ENCODE assay signal across 16 cellular contexts in genomic region chr6:56956481-56956880, GRCh38. TPM values are rescaled to one million over a fixed set of nuclear protein-coding genes. Genes with fewer than 3 reads are reported as not detected.
A peak's percentile ranks its signal among the peaks of the same experiment; 100 is the strongest.
DNase-seq lines count a peak whose midpoint lies in the region; ATAC-seq, FAIRE-seq and TF ChIP-seq lines count a peak whose summit lies in the region.
"Had no signal": no experiment of that assay in that cellular context is flagged by ENCODE, and none has a peak within 500 bp of the region (broad histone marks: within the 10 kb centered on the region; RNA-seq: fewer than 3 reads in every experiment).

No MANE protein-coding gene starts in this region.

- no peaks in the 10 kb centered on the region for H3K9me3 Mint-ChIP-seq in CD4-positive, alpha-beta T cell
- H3K9me3 Mint-ChIP-seq: activated CD4-positive, alpha-beta T cell treated with anti-CD3 and anti-CD28 coated beads, Interleukin-2, amount 10 ng/mL, durations not matched to agents 7 days and 5 days; activated T-cell treated with anti-CD3 and anti-CD28 coated beads, Interleukin-2, amount 50 U/mL, for 4 hours; central memory CD8-positive, alpha-beta T cell; stimulated activated naive CD8-positive, alpha-beta T cell treated with anti-CD3 and anti-CD28 coated beads, Interleukin-15, Interleukin-2, amounts not matched to agents 100 ng/mL and 50 ng/mL, for 24 hours had no signal

- no peak overlapping the region for H3K9ac ChIP-seq in HUES6 (ENCODE audit: low read length)
- peak overlapping the region in 1 of 2 experiments; percentile 78; a peak in 1 of 4 replicates for H3K9ac ChIP-seq in K562 (ENCODE audit: insufficient read depth in 1 of 2, low read depth in 2 of 2, low read length in 2 of 2)
- no peak overlapping the region for H3K9ac ChIP-seq in neural cell (ENCODE audit: low read length)
- H3K9ac ChIP-seq: parathyroid adenoma had no signal

- TF ChIP-seq POLR2A in K562 (conservative IDR thresholded peaks at IDR 0.05): no peak

- no peak for DNase-seq in CD4-positive, alpha-beta T cell
- DNase-seq in K562 (ENCODE audit: extremely low read depth in 1 of 4, low spot score in 3 of 4) (no peak), SW480 (ENCODE audit: low spot score) (no peak)
- no peak for DNase-seq in stimulated activated CD4-positive, alpha-beta T cell treated with anti-CD3 and anti-CD28 coated beads, Interleukin-4, amount 100 ng/mL, for 24 hours
- DNase-seq: activated T-cell treated with anti-CD3 and anti-CD28 coated beads, Interleukin-2, amount 50 U/mL, for 4 hours; T-helper 9 cell had no signal

- H3K27me3 ChIP-seq in CD4-positive, alpha-beta T cell (ENCODE audit: control insufficient read depth, insufficient read depth, low read length): peaks cover 59% of the 10 kb centered on the region
- H3K27me3 ChIP-seq in HUES6 (ENCODE audit: control insufficient read depth, insufficient read depth, low read length) (peaks cover 25% of the 10 kb centered on the region), K562 (ENCODE audit: control insufficient read depth in 2 of 2, insufficient read depth in 2 of 2, low read length in 2 of 2) (no peaks in the 10 kb centered on the region), neural cell (ENCODE audit: insufficient read depth, low read depth, low read length) (peaks cover 35% of the 10 kb centered on the region)
- H3K27me3 ChIP-seq: gastroesophageal sphincter had no signal

- H3K9me3 ChIP-seq in CD4-positive, alpha-beta T cell (ENCODE audit: control insufficient read depth, low read length): no peaks in the 10 kb centered on the region
- H3K9me3 ChIP-seq in HUES6 (ENCODE audit: control insufficient read depth, insufficient read depth, low read depth, low read length): no peaks in the 10 kb centered on the region
- H3K9me3 ChIP-seq in K562 (replicated peaks; ENCODE audit: control insufficient read depth, insufficient read depth, low read depth, low read length): no peaks in the 10 kb centered on the region; the same call in 1 of the 2 replicates
- H3K9me3 ChIP-seq in neural cell (ENCODE audit: low read length): no peaks in the 10 kb centered on the region
- H3K9me3 ChIP-seq: gastroesophageal sphincter had no signal

- in situ Hi-C loops in K562 (cut with MboI): no loop called here

- H3K4me1 ChIP-seq in HUES6 (ENCODE audit: control insufficient read depth, insufficient read depth, low read length) (peaks cover 13% of the 10 kb centered on the region), K562 (replicated peaks in 1 of 2; ENCODE audit: control insufficient read depth in 2 of 2, insufficient read depth in 2 of 2, low read length in 2 of 2) (peaks cover 13 to 15% of the 10 kb centered on the region in 2 experiments; a peak in 4 of 5 replicates)
- H3K4me1 ChIP-seq: parathyroid adenoma had no signal

- H4K20me1 ChIP-seq in K562 (replicated peaks; ENCODE audit: control insufficient read depth, insufficient read depth, low read length) (no peaks in the 10 kb centered on the region), neural cell (ENCODE audit: insufficient read depth) (no peaks in the 10 kb centered on the region)

- peaks cover 71% of the 10 kb centered on the region for H3K27me3 Mint-ChIP-seq in CD4-positive, alpha-beta T cell

- H3K27ac ChIP-seq in CD4-positive, alpha-beta T cell (ENCODE audit: low read depth, low read length): no peak overlapping the region
- H3K27ac ChIP-seq in HUES6 (ENCODE audit: low read depth, low read length): no peak overlapping the region
- no peak overlapping the region for H3K27ac ChIP-seq in K562 (ENCODE audit: extremely low read depth, low read depth, low read length)
- no peak overlapping the region for H3K27ac ChIP-seq in neural cell (ENCODE audit: low read length)
- H3K27ac ChIP-seq: parathyroid adenoma had no signal

- POLR2A ChIA-PET in CD4-positive, alpha-beta T cell (lab: Charles Lee): no interaction called here
- POLR2A ChIA-PET in K562 (lab: Yijun Ruan, JAX): interaction anchor here (1.1 kb wide), 1 partner anchor 16 kb away, joined by 3 read pairs; no protein-coding TSS in a partner anchor

- WGBS in K562 (ENCODE audit: insufficient coverage, low coverage, missing lambda C conversion rate): 37% methylated on average over 3 of the region's 3 CpGs

- peak overlapping the region; percentile 69 for H3K4me3 Mint-ChIP-seq in CD4-positive, alpha-beta T cell

- BruUV-seq in K562 (replicated peaks; lab: Mats Ljungman, UMichigan): no TSS peak

- H3K9me2 ChIP-seq in neural cell (ENCODE audit: insufficient read depth, low read length): no peaks in the 10 kb centered on the region

- no peaks in the 10 kb centered on the region for H3F3A ChIP-seq in neural cell (ENCODE audit: insufficient read depth, low read length, poor library complexity, severe bottlenecking)

- intact Hi-C loops in CD4-positive, alpha-beta T cell (cut with DNase I, micrococcal nuclease): no loop called here
- intact Hi-C loops in K562 (cut with micrococcal nuclease): loop anchor here (5.0 kb wide), 1 partner anchor 131 kb away; no protein-coding TSS in a partner anchor

- no peak for ATAC-seq in CD4-positive, alpha-beta T cell (ENCODE audit: poor library complexity)
- no peak for ATAC-seq in K562
- no peak for ATAC-seq in GM18498 (IDR thresholded peaks at IDR 0.05; ENCODE audit: unreplicated experiment)
- ATAC-seq: activated T-cell treated with anti-CD3 and anti-CD28 coated beads, Interleukin-2, amount 50 U/mL, for 4 hours; gastroesophageal sphincter had no signal

- H3K79me2 ChIP-seq in K562 (ENCODE audit: control insufficient read depth, insufficient read depth, low read length) (peaks cover 19% of the 10 kb centered on the region), neural cell (replicated peaks; ENCODE audit: insufficient read depth, low read length) (no peaks in the 10 kb centered on the region)
- H3K79me2 ChIP-seq: parathyroid adenoma had no signal

- H3K4me2 ChIP-seq in K562 (ENCODE audit: insufficient read depth, low read length) (peak overlapping the region; percentile 23; the same call in 1 of the 2 replicates), neural cell (ENCODE audit: low read length) (no peak overlapping the region)

- H3K27ac Mint-ChIP-seq in CD4-positive, alpha-beta T cell: no peak overlapping the region
- H3K27ac Mint-ChIP-seq: activated CD4-positive, alpha-beta T cell treated with anti-CD3 and anti-CD28 coated beads, Interleukin-2, amount 10 ng/mL, durations not matched to agents 7 days and 5 days; stimulated activated naive CD8-positive, alpha-beta T cell treated with anti-CD3 and anti-CD28 coated beads, Interleukin-15, Interleukin-2, amounts not matched to agents 100 ng/mL and 50 ng/mL, for 24 hours had no signal

- no peak for FAIRE-seq in K562 (lab: Jason Lieb, UNC)
- FAIRE-seq: endometrium, islet of Langerhans had no signal

- peaks cover 26% of the 10 kb centered on the region for H3K4me1 Mint-ChIP-seq in CD4-positive, alpha-beta T cell (ENCODE audit: low read depth)

- H3K4me3 ChIP-seq in HUES6 (ENCODE audit: low read depth, low read length) (peak overlapping the region; percentile 97), K562 (no peak overlapping the region), neural cell (ENCODE audit: low read length) (peak overlapping the region; percentile 73)

- no peaks in the 10 kb centered on the region for H3K9me1 ChIP-seq in K562 (ENCODE audit: control insufficient read depth, insufficient read depth, low read length)

- H3K36me3 ChIP-seq in HUES6 (ENCODE audit: control insufficient read depth, insufficient read depth, low read length) (no peaks in the 10 kb centered on the region), K562 (ENCODE audit: control insufficient read depth, insufficient read depth, low read length) (peaks cover 4% of the 10 kb centered on the region; the same call in 1 of the 3 replicates), neural cell (ENCODE audit: insufficient read depth, low read length) (no peaks in the 10 kb centered on the region)
- H3K36me3 ChIP-seq: gastroesophageal sphincter had no signal

- CTCF ChIA-PET in CD4-positive, alpha-beta T cell (lab: Charles Lee): no interaction called here
- CTCF ChIA-PET in K562 (lab: Yijun Ruan, JAX; ENCODE audit: low intra/inter-chr PET ratio): interaction anchor here (0.6 to 2.5 kb wide), 2 partner anchors 52 to 392 kb away, joined by 4 to 14 read pairs; no protein-coding TSS in a partner anchor

- TF ChIP-seq EP300 in K562 (IDR thresholded peaks at IDR 0.05; ENCODE audit: low read length) (no peak), neural cell (conservative IDR thresholded peaks at IDR 0.05; ENCODE audit: poor library complexity, severe bottlenecking) (no peak)

- TF ChIP-seq CTCF in CD4-positive, alpha-beta T cell (IDR thresholded peaks at IDR 0.05): no peak
- TF ChIP-seq CTCF in K562 (IDR thresholded peaks at IDR 0.05 in 2 of 3, conservative IDR thresholded peaks at IDR 0.05 in 1 of 3; ENCODE audit: insufficient read depth in 2 of 3, low read depth in 1 of 3, low read length in 3 of 3) (no peak), neural cell (IDR thresholded peaks at IDR 0.05; ENCODE audit: poor library complexity, severe bottlenecking) (no peak)

- H3K36me3 Mint-ChIP-seq in CD4-positive, alpha-beta T cell (ENCODE audit: low read depth): no peaks in the 10 kb centered on the region

- H2AFZ ChIP-seq in K562 (ENCODE audit: low read depth, low read length) (peak overlapping the region; percentile 92; the same call in 1 of the 2 replicates), neural cell (ENCODE audit: low read depth, low read length) (no peak overlapping the region)

- no peak for TF ChIP-seq RAD21 in K562 (CRISPR knock-in tag; conservative IDR thresholded peaks at IDR 0.05 in 1 of 2, IDR thresholded peaks at IDR 0.05 in 1 of 2)
- no peak for TF ChIP-seq RAD21 in neural cell (conservative IDR thresholded peaks at IDR 0.05)

RNA-seq across cellular contexts. Expression of gene BEND6, which starts 1.6 kb away (rescaled TPM):
- total RNA-seq in CD4-positive, alpha-beta T cell: not detected
- total RNA-seq in K562 (2011; cell fraction: chromatin; rRNA removed; ENCODE audit: low replicate concordance): 0.42 and 0.83 TPM in 2 replicates
- total RNA-seq in K562 (2011; cell fraction: nucleolus; rRNA removed): 0.17 TPM in 1 of 2 replicates, not detected in the other
- 0.23 TPM in 1 of 2 replicates, not detected in the other for total RNA-seq in K562 (2011; cell fraction: nucleoplasm; rRNA removed)
- total RNA-seq in K562 (2014; rRNA removed) (0.86 TPM in 2 replicates), K562 (2014; rRNA removed; fragmentation: Illumina TruSeq; extraction: Trizol) (1.5 and 1.7 TPM in 2 replicates), K562 (2015; rRNA removed; fragmentation: Illumina TruSeq; extraction: Trizol) (1.4 TPM in 2 replicates), K562 (2021) (0.74 and 1.1 TPM in 2 replicates)
- polyA plus RNA-seq in K562 (2011; rRNA removed) (0.34 and 0.39 TPM in 2 replicates), K562 (2014; fragmentation: Illumina TruSeq; extraction: Trizol) (1.2 and 2.3 TPM in 2 replicates), K562 (2014; fragmentation: Nextera tagmentation; extraction: Ambion mirVana) (under 1 TPM; 0.37 to 0.52 TPM), K562 (2014; rRNA removed) (1.4 and 4.0 TPM in 2 replicates), neural cell (5.4 and 8.6 TPM in 2 replicates)
- polyA plus RNA-seq in K562 (2011; cell fraction: cytosol; rRNA removed): 0.06 and 0.24 TPM in 2 replicates
- polyA plus RNA-seq in K562 (2011; cell fraction: nucleus; rRNA removed): 0.13 and 0.18 TPM in 2 replicates
- 1.2 and 1.9 TPM in 2 replicates for polyA plus RNA-seq in K562 (2012)
- 0.32 and 0.48 TPM in 2 replicates for polyA minus RNA-seq in K562 (2011; rRNA and poly(A)+ RNA removed)
- not detected in 2 replicates for polyA minus RNA-seq in K562 (2011; cell fraction: cytosol; rRNA and poly(A)+ RNA removed)
- under 0.01 and 0.44 TPM in 2 replicates for polyA minus RNA-seq in K562 (2011; cell fraction: nucleus; rRNA and poly(A)+ RNA removed)
- 6.6 and 8.7 TPM in 2 replicates for polyA minus RNA-seq in neural cell
- total RNA-seq: activated CD4-positive, alpha-beta T cell treated with anti-CD3 and anti-CD28 coated beads, Interleukin-2, amount 10 ng/mL, durations not matched to agents 7 days and 5 days had no signal
